Comparison of ENCODE assay signal across 16 cellular contexts in the genomic region with DNA sequence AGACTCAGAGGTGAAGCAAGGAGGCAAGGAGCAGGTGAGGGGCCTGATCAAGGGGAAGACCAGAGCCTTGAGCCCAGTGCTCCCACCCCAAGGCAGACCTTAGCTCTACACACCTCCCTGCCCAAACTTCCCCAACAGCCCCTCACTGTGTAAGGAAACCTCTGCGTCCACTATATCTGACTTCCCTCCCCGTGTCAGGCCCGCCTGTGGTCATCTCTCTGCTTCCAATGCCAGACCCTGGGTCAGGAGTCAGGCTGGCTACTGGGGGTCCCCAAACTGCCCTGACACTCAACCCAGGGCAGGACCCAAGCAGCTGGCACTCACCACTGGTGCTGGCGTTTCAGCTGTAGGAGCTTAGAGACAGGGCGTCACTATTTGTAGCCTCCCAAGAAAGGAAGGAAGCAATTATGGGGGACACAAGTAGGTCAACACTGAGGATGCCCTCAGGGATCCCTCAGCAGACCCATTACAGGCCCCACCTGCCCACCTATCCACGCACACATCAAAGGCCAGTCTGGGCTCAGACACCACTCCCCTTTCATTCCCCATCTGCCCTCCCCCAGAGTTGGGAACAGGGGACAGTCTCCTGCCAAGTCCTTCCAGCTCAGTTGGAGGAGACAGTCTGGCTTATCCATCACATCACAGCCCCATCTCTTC. TPM values are rescaled to one million over a fixed set of nuclear protein-coding genes. Genes with fewer than 3 reads are reported as not detected.
A peak's percentile ranks its signal among the peaks of the same experiment; 100 is the strongest.
DNase-seq lines count a peak whose midpoint lies in the region; ATAC-seq and TF ChIP-seq lines count a peak whose summit lies in the region.
"Had no signal": no experiment of that assay in that cellular context is flagged by ENCODE, and none has a peak within 500 bp of the region (broad histone marks: within the 10 kb centered on the region; RNA-seq: fewer than 3 reads in every experiment).

No MANE protein-coding gene starts in this region.

- H3K9me3 ChIP-seq in ascending aorta (no peaks in the 10 kb centered on the region), mesenchymal stem cell (ENCODE audit: control insufficient read depth, low read length) (no peaks in the 10 kb centered on the region), suprapubic skin (no peaks in the 10 kb centered on the region)
- H3K9me3 ChIP-seq: pancreas had no signal

- no peak overlapping the region for H3K9ac ChIP-seq in mesenchymal stem cell (ENCODE audit: low read length)

- peak overlapping the region; percentile 58 for H2BK5ac ChIP-seq in mesenchymal stem cell (ENCODE audit: low read depth, low read length, poor library complexity, severe bottlenecking)

- H2BK120ac ChIP-seq in mesenchymal stem cell (ENCODE audit: low read depth, low read length) = peak overlapping the region; percentile 87

- no peak for TF ChIP-seq EP300 in suprapubic skin (IDR thresholded peaks at IDR 0.05)

- TF ChIP-seq POLR2A in suprapubic skin (IDR thresholded peaks at IDR 0.05) = no peak

- H3K79me1 ChIP-seq in mesenchymal stem cell (replicated peaks; ENCODE audit: low read length, poor library complexity, severe bottlenecking) = peaks cover 13% of the 10 kb centered on the region

- no peak for ATAC-seq in HG02970 (IDR thresholded peaks at IDR 0.05; ENCODE audit: low FRiP score, unreplicated experiment)
- ATAC-seq: T-cell had no signal

- peak overlapping the region; percentile 83 for H2AK5ac ChIP-seq in mesenchymal stem cell (ENCODE audit: low read length, severe bottlenecking)

- H2AFZ ChIP-seq in mesenchymal stem cell (ENCODE audit: low read depth, low read length) = no peak overlapping the region

- H3K4me2 ChIP-seq in mesenchymal stem cell (ENCODE audit: low read length, poor library complexity, severe bottlenecking) = no peak overlapping the region

- H3K4me1 ChIP-seq in ascending aorta = peaks cover 54 to 74% of the 10 kb centered on the region in 2 donors
- peaks cover 54% of the 10 kb centered on the region for H3K4me1 ChIP-seq in mesenchymal stem cell (ENCODE audit: control insufficient read depth, insufficient read depth, low read depth, low read length)
- H3K4me1 ChIP-seq in suprapubic skin = peaks cover 96% of the 10 kb centered on the region

- no peaks in the 10 kb centered on the region for H3K36me3 ChIP-seq in ascending aorta
- H3K36me3 ChIP-seq in mesenchymal stem cell (ENCODE audit: control insufficient read depth in 1 of 2, insufficient read depth in 2 of 2, low read depth in 1 of 2, low read length in 2 of 2) = peaks cover 0 to 11% of the 10 kb centered on the region in 2 experiments
- no peaks in the 10 kb centered on the region for H3K36me3 ChIP-seq in suprapubic skin
- H3K36me3 ChIP-seq: pancreas had no signal

- H3K14ac ChIP-seq in mesenchymal stem cell (ENCODE audit: low read length in 2 of 2) = peak overlapping the region in 1 of 2 experiments; percentile 90

- peak overlapping the region; percentile 89 for H4K91ac ChIP-seq in mesenchymal stem cell (ENCODE audit: low read length)

- H2BK15ac ChIP-seq in mesenchymal stem cell (ENCODE audit: low read depth, poor library complexity, severe bottlenecking) = peak overlapping the region; percentile 92

- H3K4me3 ChIP-seq in ascending aorta (no peak overlapping the region), mesenchymal stem cell (ENCODE audit: insufficient read depth in 1 of 2, low read depth in 1 of 2, low read length in 2 of 2) (peak overlapping the region in 1 of 2 experiments; percentile 87), suprapubic skin (no peak overlapping the region)
- H3K4me3 ChIP-seq: pancreas had no signal

- H3K27me3 ChIP-seq in ascending aorta (no peaks in the 10 kb centered on the region), mesenchymal stem cell (ENCODE audit: control insufficient read depth in 1 of 2, insufficient read depth in 1 of 2, low read length in 2 of 2) (no peaks in the 10 kb centered on the region), suprapubic skin (no peaks in the 10 kb centered on the region)
- H3K27me3 ChIP-seq: pancreas had no signal

- H4K8ac ChIP-seq in mesenchymal stem cell (ENCODE audit: low read length) = peak overlapping the region; percentile 72

- peak overlapping the region; percentile 7 to 100 for H2BK12ac ChIP-seq in mesenchymal stem cell (ENCODE audit: low read length in 2 of 2)

- H3K23ac ChIP-seq in mesenchymal stem cell (ENCODE audit: low read length in 2 of 2) = no peak overlapping the region

- no peak for TF ChIP-seq CTCF in ascending aorta (IDR thresholded peaks at IDR 0.05)
- no peak for TF ChIP-seq CTCF in suprapubic skin (IDR thresholded peaks at IDR 0.05)

- H3K27ac ChIP-seq in ascending aorta = peak overlapping the region; percentile 74 to 92
- H3K27ac ChIP-seq in mesenchymal stem cell (ENCODE audit: low read length, poor library complexity, severe bottlenecking) = peak overlapping the region; percentile 41
- H3K27ac ChIP-seq in suprapubic skin = peak overlapping the region; percentile 91

- WGBS in mesenchymal stem cell = 94% methylated on average over 5 of the region's 6 CpGs
- WGBS in suprapubic skin = 54% methylated on average over 5 of the region's 6 CpGs

- intact Hi-C loops in ascending aorta (cut with DNase I) = loop anchor here (1.0 kb wide), 2 partner anchors 16 to 17 kb away; no protein-coding TSS in a partner anchor

- H3K4ac ChIP-seq in mesenchymal stem cell (ENCODE audit: low read depth in 1 of 2, low read length in 2 of 2) = peak overlapping the region; percentile 55 to 91

- DNase-seq in NCI-H146 (lab: John Stamatoyannopoulos, UW) = peak; percentile 52
- no peak for DNase-seq in NCI-H146 treated with DMSO at 0.1 percent for 48 hours (lab: John Stamatoyannopoulos, UW; ENCODE audit: unreplicated experiment)
- no peak for DNase-seq in ascending aorta (ENCODE audit: low spot score in 2 of 2)
- no peak for DNase-seq in mesenchymal stem cell
- no peak for DNase-seq in suprapubic skin (ENCODE audit: low spot score in 2 of 2)
- no peak for DNase-seq in activated T-cell treated with anti-CD3 and anti-CD28 coated beads, Interleukin-2, amount 50 U/mL, for 48 hours
- no peak for DNase-seq in NCI-H187 (lab: John Stamatoyannopoulos, UW)
- DNase-seq: 8988T; activated CD4-positive, alpha-beta T cell treated with anti-CD3 and anti-CD28 coated beads, Interleukin-2, amount 10 ng/mL, durations not matched to agents 7 days and 5 days; NCI-H1930; stimulated activated CD4-positive, alpha-beta T cell treated with anti-CD3 and anti-CD28 coated beads, Interleukin-4, amount 100 ng/mL, for 4 hours; T-cell had no signal

- H3K18ac ChIP-seq in mesenchymal stem cell (ENCODE audit: low read depth in 1 of 2, low read length in 2 of 2) = peak overlapping the region; percentile 92 to 99

RNA-seq across cellular contexts. Expression of a gene that starts 0.8 kb away (rescaled TPM):
- total RNA-seq in ascending aorta = not detected
- 17.9 TPM for polyA plus RNA-seq in mesenchymal stem cell (2013, experiment 1 of 2)
- polyA plus RNA-seq in mesenchymal stem cell (2013, experiment 2 of 2) = 18.8 TPM
- 100 to 1,000 TPM in 1 of 4 donors, 10 to 100 TPM in 2, not detected in 1; 42.6 to 342 (median 88.0) TPM for total RNA-seq in suprapubic skin
- total RNA-seq: activated CD4-positive, alpha-beta T cell treated with anti-CD3 and anti-CD28 coated beads, Interleukin-2, amount 10 ng/mL, durations not matched to agents 7 days and 5 days; frontal cortex; T-cell had no signal
- polyA plus RNA-seq: IgD-negative memory B cell had no signal

RNA-seq across cellular contexts. Expression of a gene that starts 4.3 kb away (rescaled TPM):
- total RNA-seq in ascending aorta (690 TPM), suprapubic skin (100 to 1,000 TPM in 3 of 4 donors, 10 to 100 TPM in 1; 89.3 to 229 (median 175) TPM)
- 636 TPM for polyA plus RNA-seq in mesenchymal stem cell (2013, experiment 1 of 2)
- polyA plus RNA-seq in mesenchymal stem cell (2013, experiment 2 of 2) = 654 TPM

RNA-seq across cellular contexts. Expression of a gene that starts 9.1 kb away (rescaled TPM):
- total RNA-seq in ascending aorta (not detected), suprapubic skin (not detected)
- polyA plus RNA-seq in mesenchymal stem cell (2013, experiment 1 of 2) = 0.08 TPM
- polyA plus RNA-seq in mesenchymal stem cell (2013, experiment 2 of 2) = not detected
- total RNA-seq: frontal cortex, pancreas had no signal
- polyA plus RNA-seq: pancreas had no signal

RNA-seq across cellular contexts. Expression of a gene that starts 14.1 kb away (rescaled TPM):
- total RNA-seq in ascending aorta (336 TPM), suprapubic skin (100 to 1,000 TPM; 135 to 264 (median 241) TPM)
- 1,233 TPM for polyA plus RNA-seq in mesenchymal stem cell (2013, experiment 1 of 2)
- 1,286 TPM for polyA plus RNA-seq in mesenchymal stem cell (2013, experiment 2 of 2)

RNA-seq across cellular contexts. Expression of a gene that starts 15.8 kb away (rescaled TPM):
- total RNA-seq in ascending aorta = not detected
- polyA plus RNA-seq in mesenchymal stem cell (2013, experiment 1 of 2) = 8.6 TPM
- polyA plus RNA-seq in mesenchymal stem cell (2013, experiment 2 of 2) = 7.0 TPM
- 100 to 1,000 TPM; 127 to 519 (median 267) TPM for total RNA-seq in suprapubic skin
- total RNA-seq: frontal cortex had no signal
- polyA plus RNA-seq: IgD-negative memory B cell had no signal

Comparison
In these comparisons a context has a peak if more than half of its experiments do, and no peak if none do; other contexts are left out.
1. H3K27ac ChIP-seq: peak in every context shown above with its lines; median percentile 91 in suprapubic skin; 83 in ascending aorta; 41 in mesenchymal stem cell.